Comparison of ENCODE assay signal across 8 cellular contexts in genomic region chr1:33350611-33351280, GRCh38. TPM values are rescaled to one million over a fixed set of nuclear protein-coding genes. Genes with fewer than 3 reads are reported as not detected.
A peak's percentile ranks its signal among the peaks of the same experiment; 100 is the strongest.
DNase-seq lines count a peak whose midpoint lies in the region; ATAC-seq, FAIRE-seq and TF ChIP-seq lines count a peak whose summit lies in the region.

No MANE protein-coding gene starts in this region.

- H2BK5ac ChIP-seq in trophoblast cell (ENCODE audit: low read depth, low read length, poor library complexity), result no peak overlapping the region

- H3K4me2 ChIP-seq in OCI-LY3 (ENCODE audit: low read length), result peak overlapping the region; percentile 97
- H3K4me2 ChIP-seq in endothelial cell of umbilical vein (ENCODE audit: insufficient read depth, low read length), result peak overlapping the region; percentile 32
- H3K4me2 ChIP-seq in trophoblast cell (ENCODE audit: low read length), result peak overlapping the region; percentile 82

- H4K12ac ChIP-seq in trophoblast cell (ENCODE audit: low read depth, low read length), result peak overlapping the region; percentile 62

- H3K9ac ChIP-seq in OCI-LY3 (ENCODE audit: low read length), result peak overlapping the region; percentile 99
- H3K9ac ChIP-seq in endothelial cell of umbilical vein (replicated peaks; ENCODE audit: extremely low read depth, insufficient read depth, low read length), result no peak overlapping the region
- H3K9ac ChIP-seq in trophoblast cell (ENCODE audit: low read length), result peak overlapping the region; percentile 63

- H3K27me3 ChIP-seq in GM06990 (replicated peaks; ENCODE audit: control insufficient read depth, insufficient read depth, low read length), result no peaks in the 10 kb centered on the region
- H3K27me3 ChIP-seq in OCI-LY3 (ENCODE audit: low read depth, low read length), result no peaks in the 10 kb centered on the region
- H3K27me3 ChIP-seq in endothelial cell of umbilical vein (ENCODE audit: control insufficient read depth in 2 of 2, insufficient read depth in 2 of 2, low read length in 2 of 2), result no peaks in the 10 kb centered on the region
- no peaks in the 10 kb centered on the region for H3K27me3 ChIP-seq in trophoblast cell (ENCODE audit: insufficient read depth, low read length)

- H3K79me2 ChIP-seq in OCI-LY3 (ENCODE audit: low read length) (peaks cover 35% of the 10 kb centered on the region), endothelial cell of umbilical vein (ENCODE audit: control insufficient read depth, insufficient read depth, low read length) (peaks cover 36% of the 10 kb centered on the region), trophoblast cell (ENCODE audit: control insufficient read depth, insufficient read depth, low read length, poor library complexity) (peaks cover 16% of the 10 kb centered on the region)

- H3K9me1 ChIP-seq in endothelial cell of umbilical vein (replicated peaks; ENCODE audit: control insufficient read depth, extremely low read depth, insufficient read depth, low read length), result no peaks in the 10 kb centered on the region

- H3K4me3 ChIP-seq in GM06990 (replicated peaks; ENCODE audit: low read depth, low read length) (peak overlapping the region; percentile 82), OCI-LY3 (ENCODE audit: low read length) (peak overlapping the region; percentile 95), endothelial cell of umbilical vein (replicated peaks in 1 of 3; ENCODE audit: insufficient read depth in 1 of 3, low read depth in 1 of 3, low read length in 3 of 3) (peak overlapping the region in 1 of 3 experiments; percentile 34), trophoblast cell (ENCODE audit: low read depth, low read length) (peak overlapping the region; percentile 73)

- dilution Hi-C loops in endothelial cell of umbilical vein (cut with MboI; ENCODE audit: extremely low pct_ligation_motif_present, low sequenced_read_pairs), result no loop called here

- H4K8ac ChIP-seq in trophoblast cell (ENCODE audit: low read depth, low read length), result peak overlapping the region; percentile 58

- intact Hi-C loops in endothelial cell of umbilical vein (cut with micrococcal nuclease), result no loop called here
- intact Hi-C loops in sciatic nerve (cut with DNase I), result no loop called here

- H3K36me3 ChIP-seq in GM06990 (ENCODE audit: control insufficient read depth, insufficient read depth, low read length) (no peaks in the 10 kb centered on the region), OCI-LY3 (replicated peaks; ENCODE audit: low read depth, low read length) (no peaks in the 10 kb centered on the region), endothelial cell of umbilical vein (ENCODE audit: control insufficient read depth in 2 of 2, extremely low read depth in 1 of 2, insufficient read depth in 2 of 2, low read length in 2 of 2) (no peaks in the 10 kb centered on the region), trophoblast cell (ENCODE audit: control insufficient read depth in 1 of 2, insufficient read depth in 2 of 2, low read length in 2 of 2) (peaks cover 0 to 6% of the 10 kb centered on the region in 2 experiments)

- H3K27ac ChIP-seq in OCI-LY3 (ENCODE audit: low read length) (no peak overlapping the region), endothelial cell of umbilical vein (ENCODE audit: insufficient read depth, low read depth, low read length) (no peak overlapping the region), trophoblast cell (ENCODE audit: low read depth, low read length) (no peak overlapping the region)

- TF ChIP-seq POLR2A in endothelial cell of umbilical vein (IDR thresholded peaks at IDR 0.05; ENCODE audit: low read depth, low read length), result no peak
- TF ChIP-seq POLR2A in GM12891 (IDR thresholded peaks at IDR 0.05; ENCODE audit: low read depth, low read length), result no peak

- ATAC-seq in sciatic nerve, result no peak

- H3K14ac ChIP-seq in trophoblast cell (ENCODE audit: low read length), result peak overlapping the region; percentile 89

- H3K23ac ChIP-seq in trophoblast cell (ENCODE audit: low read length), result peak overlapping the region; percentile 93

- peak overlapping the region; percentile 61 for H2BK12ac ChIP-seq in trophoblast cell (ENCODE audit: low read length)

- peak overlapping the region; percentile 71 for H2BK120ac ChIP-seq in trophoblast cell (ENCODE audit: insufficient read depth, low read length, poor library complexity)

- peak overlapping the region; percentile 57 for H2AK5ac ChIP-seq in trophoblast cell (ENCODE audit: low read length)

- H3K9me3 ChIP-seq in OCI-LY3 (ENCODE audit: insufficient read depth, low read length) (no peaks in the 10 kb centered on the region), endothelial cell of umbilical vein (replicated peaks; ENCODE audit: control insufficient read depth, insufficient read depth, low read length) (no peaks in the 10 kb centered on the region), trophoblast cell (ENCODE audit: insufficient read depth, low read depth, low read length) (peaks cover 3% of the 10 kb centered on the region)

- POLR2A ChIA-PET in endothelial cell of umbilical vein (lab: Charles Lee), result interaction anchor here (1.2 kb wide), 1 partner anchor 12 kb away, joined by 7 read pairs; no protein-coding TSS in a partner anchor

- H3K4ac ChIP-seq in trophoblast cell (ENCODE audit: low read depth, low read length), result peak overlapping the region; percentile 78

- CTCF ChIA-PET in endothelial cell of umbilical vein (lab: Charles Lee), result interaction anchor here (1.0 to 2.0 kb wide), 9 partner anchors 9 to 262 kb away, joined by 3 to 9 read pairs (median 4); no protein-coding TSS in a partner anchor

- H4K91ac ChIP-seq in trophoblast cell (ENCODE audit: low read depth, low read length), result peak overlapping the region; percentile 83

- BruUV-seq in endothelial cell of umbilical vein (replicated peaks; lab: Mats Ljungman, UMichigan), result no TSS peak

- H3K18ac ChIP-seq in trophoblast cell (ENCODE audit: low read length), result peak overlapping the region; percentile 35

- no peak for DNase-seq in GM06990 (ENCODE audit: extremely low read depth, insufficient read length)
- DNase-seq in endothelial cell of umbilical vein (ENCODE audit: low read depth, low spot score), result no peak
- DNase-seq in trophoblast cell, result peak in 1 of 2 donors; percentile 35
- DNase-seq in amniotic stem cell (lab: John Stamatoyannopoulos, UW), result no peak
- no peak for DNase-seq in A172 (ENCODE audit: low spot score)
- DNase-seq in GM12891 (ENCODE audit: insufficient read length, low spot score), result no peak
- DNase-seq in sciatic nerve (ENCODE audit: low spot score), result no peak

- peaks cover 13% of the 10 kb centered on the region for H3K4me1 ChIP-seq in OCI-LY3 (ENCODE audit: low read length)
- peaks cover 27% of the 10 kb centered on the region for H3K4me1 ChIP-seq in endothelial cell of umbilical vein (ENCODE audit: control insufficient read depth, extremely low read depth, insufficient read depth, low read length)
- H3K4me1 ChIP-seq in trophoblast cell (ENCODE audit: control insufficient read depth in 1 of 2, insufficient read depth in 2 of 2, low read length in 2 of 2), result peaks cover 14 to 30% of the 10 kb centered on the region in 2 experiments

- 100% methylated on average over 1 of the region's 6 CpGs for WGBS in trophoblast cell (ENCODE audit: extremely low coverage, insufficient coverage, insufficient read length)

- H3K79me1 ChIP-seq in trophoblast cell (ENCODE audit: low read length), result peaks cover 15% of the 10 kb centered on the region

- TF ChIP-seq CTCF in GM06990 (IDR thresholded peaks at IDR 0.05; ENCODE audit: insufficient read depth, low read length, poor library complexity, severe bottlenecking) (no peak), OCI-LY3 (IDR thresholded peaks at IDR 0.05; ENCODE audit: low read depth, low read length) (no peak), endothelial cell of umbilical vein (IDR thresholded peaks at IDR 0.05; ENCODE audit: extremely low read depth in 1 of 2, insufficient read depth in 1 of 2, low read depth in 1 of 2, low read length in 2 of 2) (no peak)

- H4K20me1 ChIP-seq in OCI-LY3 (ENCODE audit: insufficient read depth, low read length) (peaks cover 16% of the 10 kb centered on the region), endothelial cell of umbilical vein (replicated peaks; ENCODE audit: control insufficient read depth, extremely low read depth, insufficient read depth, low read length) (no peaks in the 10 kb centered on the region)

- FAIRE-seq in endothelial cell of umbilical vein (lab: Jason Lieb, UNC) (no peak), GM12891 (lab: Jason Lieb, UNC) (no peak)

- peak overlapping the region; percentile 88 for H2AFZ ChIP-seq in OCI-LY3 (ENCODE audit: low read depth, low read length)
- peak overlapping the region; percentile 56 for H2AFZ ChIP-seq in endothelial cell of umbilical vein (ENCODE audit: low read depth, low read length)
- peak overlapping the region; percentile 64 for H2AFZ ChIP-seq in trophoblast cell (ENCODE audit: insufficient read depth, low read length, poor library complexity)

TF ChIP-seq in endothelial cell of umbilical vein, 7 proteins besides CTCF, POLR2A, EP300 and RAD21 (continues in another document):
- TF ChIP-seq GATA2 (IDR thresholded peaks at IDR 0.05; ENCODE audit: insufficient read depth, insufficient read length, low read depth, low read length) (no peak), POLR2AphosphoS5 (IDR thresholded peaks at IDR 0.05; ENCODE audit: insufficient read depth, low read depth, low read length) (no peak), JUN (IDR thresholded peaks at IDR 0.05; ENCODE audit: borderline replicate concordance, insufficient read depth, insufficient read length, low read depth) (no peak), EZH2 (IDR thresholded peaks at IDR 0.05; ENCODE audit: borderline replicate concordance, low read depth, low read length, severe bottlenecking) (no peak)

TF ChIP-seq in GM12891, 5 proteins besides CTCF, POLR2A, EP300 and RAD21:
- TF ChIP-seq POU2F2 (IDR thresholded peaks at IDR 0.05; ENCODE audit: low read depth, low read length), result no peak
- no peak for TF ChIP-seq TAF1 (IDR thresholded peaks at IDR 0.05; ENCODE audit: low read depth, low read length)
- TF ChIP-seq PAX5 (IDR thresholded peaks at IDR 0.05; ENCODE audit: insufficient read depth, low read length, severe bottlenecking), result no peak
- TF ChIP-seq POLR2AphosphoS5 (IDR thresholded peaks at IDR 0.05; ENCODE audit: low read depth, low read length), result no peak
- TF ChIP-seq SPI1 (IDR thresholded peaks at IDR 0.05; ENCODE audit: low read depth, low read length), result no peak
TF ChIP-seq in GM12891: peak in this region for 0.

RNA-seq across cellular contexts. Expression of gene A3GALT2, which starts 29.8 kb away (rescaled TPM):
- total RNA-seq in endothelial cell of umbilical vein, result not detected in 2 replicates
- polyA plus RNA-seq in endothelial cell of umbilical vein, result 0.11 TPM in 1 of 2 replicates, not detected in the other
- not detected in 2 replicates for polyA plus RNA-seq in endothelial cell of umbilical vein (2011; cell fraction: cytosol; rRNA removed)
- not detected in 2 replicates for polyA plus RNA-seq in endothelial cell of umbilical vein (2011; cell fraction: nucleus; rRNA removed)
- polyA plus RNA-seq in endothelial cell of umbilical vein (2012), result not detected in 2 replicates
- not detected in 2 replicates for polyA minus RNA-seq in endothelial cell of umbilical vein
- not detected for polyA minus RNA-seq in endothelial cell of umbilical vein (2011; cell fraction: cytosol; rRNA and poly(A)+ RNA removed)
- 0.43 TPM in 1 of 2 replicates, not detected in the other for polyA minus RNA-seq in endothelial cell of umbilical vein (2011; cell fraction: nucleus; rRNA and poly(A)+ RNA removed)
- not detected in 2 replicates for polyA plus RNA-seq in trophoblast cell (2013)
- not detected in 2 replicates for total RNA-seq in A172 (2014; rRNA removed; shearing (Covaris generic))
- polyA plus RNA-seq in GM12891 (2012; ENCODE audit: low read depth, missing spikeins), result not detected
- not detected for total RNA-seq in sciatic nerve

Comparison
In these comparisons a context has a peak if more than half of its experiments do, and no peak if none do; other contexts are left out.
1. H3K4me2 ChIP-seq: peak in every context shown above with its lines; median percentile 97 in OCI-LY3; 82 in trophoblast cell; 32 in endothelial cell of umbilical vein.